Comparison of ENCODE assay signal across 8 cellular contexts in genomic region chr18:47151457-47151856, GRCh38. TPM values are rescaled to one million over a fixed set of nuclear protein-coding genes. Genes with fewer than 3 reads are reported as not detected.
DNase-seq lines count a peak whose midpoint lies in the region; ATAC-seq and TF ChIP-seq lines count a peak whose summit lies in the region.

No MANE protein-coding gene starts in this region.

- H3K27ac Mint-ChIP-seq in activated CD4-positive, alpha-beta T cell treated with anti-CD3 and anti-CD28 coated beads, Interleukin-2, amount 10 ng/mL, durations not matched to agents 7 days and 5 days, result peak overlapping the region; percentile 96
- peak overlapping the region; percentile 84 for H3K27ac Mint-ChIP-seq in stimulated activated memory B cell treated with anti-CD40 and anti-IgM and Interleukin-4, amounts not matched to agents 10 μg/mL and 1 μg/mL and 100 μg/mL, for 72 hours

- H3K4me3 ChIP-seq in RWPE2 (ENCODE audit: severe bottlenecking), result peak overlapping the region; percentile 56
- H3K4me3 ChIP-seq in fibroblast of lung (replicated peaks in 1 of 4; ENCODE audit: control extremely low read depth in 1 of 4, insufficient read depth in 1 of 4, low read depth in 3 of 4, low read length in 4 of 4), result peak overlapping the region in 3 of 4 experiments; percentile 81 to 95 (median 86)

- H3K36me3 ChIP-seq in RWPE2 (ENCODE audit: low read depth) (peaks cover 14% of the 10 kb centered on the region), fibroblast of lung (ENCODE audit: control insufficient read depth, insufficient read depth, low read length) (no peaks in the 10 kb centered on the region)

- H3K9me3 Mint-ChIP-seq in activated CD4-positive, alpha-beta T cell treated with anti-CD3 and anti-CD28 coated beads, Interleukin-2, amount 10 ng/mL, durations not matched to agents 7 days and 5 days, result no peaks in the 10 kb centered on the region
- no peaks in the 10 kb centered on the region for H3K9me3 Mint-ChIP-seq in stimulated activated memory B cell treated with anti-CD40 and anti-IgM and Interleukin-4, amounts not matched to agents 10 μg/mL and 1 μg/mL and 100 μg/mL, for 72 hours

- POLR2A ChIA-PET in activated CD4-positive, alpha-beta T cell treated with anti-CD3 and anti-CD28 coated beads, Interleukin-2, amount 10 ng/mL, durations not matched to agents 7 days and 5 days (lab: Charles Lee), result no interaction called here

- H4K20me1 ChIP-seq in fibroblast of lung (ENCODE audit: control insufficient read depth, extremely low read depth, insufficient read depth, low read length), result no peaks in the 10 kb centered on the region

- H3K9me3 ChIP-seq in RWPE2 (ENCODE audit: severe bottlenecking) (no peaks in the 10 kb centered on the region), fibroblast of lung (ENCODE audit: control insufficient read depth, insufficient read depth, low read depth, low read length) (no peaks in the 10 kb centered on the region)

- no peak for ATAC-seq in RWPE2 (ENCODE audit: low read depth)
- no peak for ATAC-seq in stimulated activated memory B cell treated with anti-CD40 and anti-IgM and Interleukin-4, amounts not matched to agents 10 μg/mL and 1 μg/mL and 100 μg/mL, for 72 hours
- no peak for ATAC-seq in HG03342 (IDR thresholded peaks at IDR 0.05; ENCODE audit: unreplicated experiment)

- H3K36me3 Mint-ChIP-seq in activated CD4-positive, alpha-beta T cell treated with anti-CD3 and anti-CD28 coated beads, Interleukin-2, amount 10 ng/mL, durations not matched to agents 7 days and 5 days (ENCODE audit: low read depth), result peaks cover 21% of the 10 kb centered on the region
- peaks cover 6% of the 10 kb centered on the region for H3K36me3 Mint-ChIP-seq in stimulated activated memory B cell treated with anti-CD40 and anti-IgM and Interleukin-4, amounts not matched to agents 10 μg/mL and 1 μg/mL and 100 μg/mL, for 72 hours

- CTCF ChIA-PET in activated CD4-positive, alpha-beta T cell treated with anti-CD3 and anti-CD28 coated beads, Interleukin-2, amount 10 ng/mL, durations not matched to agents 7 days and 5 days (lab: Charles Lee), result no interaction called here

- peak overlapping the region; percentile 97 for H2AFZ ChIP-seq in fibroblast of lung (ENCODE audit: low read length)

- DNase-seq in activated CD4-positive, alpha-beta T cell treated with anti-CD3 and anti-CD28 coated beads, Interleukin-2, amount 10 ng/mL, durations not matched to agents 7 days and 5 days, result no peak
- no peak for DNase-seq in activated CD4-positive, alpha-beta T cell treated with anti-CD3 and anti-CD28 coated beads, Interleukin-2, amount 50 U/mL, for 4 hours
- no peak for DNase-seq in RWPE2 (ENCODE audit: low spot score)
- no peak for DNase-seq in fibroblast of lung (ENCODE audit: low read depth in 2 of 2)
- DNase-seq in stimulated activated CD8-positive, alpha-beta memory T cell treated with anti-CD3 and anti-CD28 coated beads, Interleukin-4, amount 100 ng/mL, for 48 hours, result no peak
- DNase-seq in SW480 (ENCODE audit: low spot score), result no peak

- H3K27me3 ChIP-seq in RWPE2 (ENCODE audit: insufficient read depth, poor library complexity, severe bottlenecking) (no peaks in the 10 kb centered on the region), fibroblast of lung (ENCODE audit: control insufficient read depth, insufficient read depth, low read length) (no peaks in the 10 kb centered on the region)

- peaks cover 27% of the 10 kb centered on the region for H3K4me1 Mint-ChIP-seq in activated CD4-positive, alpha-beta T cell treated with anti-CD3 and anti-CD28 coated beads, Interleukin-2, amount 10 ng/mL, durations not matched to agents 7 days and 5 days
- H3K4me1 Mint-ChIP-seq in stimulated activated memory B cell treated with anti-CD40 and anti-IgM and Interleukin-4, amounts not matched to agents 10 μg/mL and 1 μg/mL and 100 μg/mL, for 72 hours, result peaks cover 39% of the 10 kb centered on the region

- peaks cover 22% of the 10 kb centered on the region for H3K79me2 ChIP-seq in fibroblast of lung (ENCODE audit: control insufficient read depth, insufficient read depth, low read length)

- peak overlapping the region; percentile 65 for H3K4me2 ChIP-seq in fibroblast of lung (ENCODE audit: extremely low read depth, insufficient read depth, low read length)

- H3K4me1 ChIP-seq in RWPE2 (ENCODE audit: insufficient read depth, poor library complexity, severe bottlenecking), result peaks cover 4% of the 10 kb centered on the region
- H3K4me1 ChIP-seq in fibroblast of lung (ENCODE audit: control insufficient read depth, extremely low read depth, insufficient read depth, low read length), result peaks cover 4% of the 10 kb centered on the region

- no peak for TF ChIP-seq CTCF in RWPE2 (IDR thresholded peaks at IDR 0.05; ENCODE audit: poor library complexity, severe bottlenecking)
- no peak for TF ChIP-seq CTCF in fibroblast of lung (conservative IDR thresholded peaks at IDR 0.05 in 1 of 2, IDR thresholded peaks at IDR 0.05 in 1 of 2; ENCODE audit: low read depth in 1 of 2, low read length in 2 of 2)

- no peak overlapping the region for H3K27ac ChIP-seq in RWPE2 (ENCODE audit: poor library complexity, severe bottlenecking)
- H3K27ac ChIP-seq in fibroblast of lung (ENCODE audit: insufficient read depth, low read length), result peak overlapping the region; percentile 88

- H3K4me3 Mint-ChIP-seq in activated CD4-positive, alpha-beta T cell treated with anti-CD3 and anti-CD28 coated beads, Interleukin-2, amount 10 ng/mL, durations not matched to agents 7 days and 5 days, result peak overlapping the region; percentile 92
- peak overlapping the region; percentile 91 for H3K4me3 Mint-ChIP-seq in stimulated activated memory B cell treated with anti-CD40 and anti-IgM and Interleukin-4, amounts not matched to agents 10 μg/mL and 1 μg/mL and 100 μg/mL, for 72 hours

- H3K9ac ChIP-seq in fibroblast of lung (ENCODE audit: insufficient read depth, low read length), result no peak overlapping the region

- H3K27me3 Mint-ChIP-seq in activated CD4-positive, alpha-beta T cell treated with anti-CD3 and anti-CD28 coated beads, Interleukin-2, amount 10 ng/mL, durations not matched to agents 7 days and 5 days, result no peaks in the 10 kb centered on the region
- no peaks in the 10 kb centered on the region for H3K27me3 Mint-ChIP-seq in stimulated activated memory B cell treated with anti-CD40 and anti-IgM and Interleukin-4, amounts not matched to agents 10 μg/mL and 1 μg/mL and 100 μg/mL, for 72 hours

RNA-seq across cellular contexts. Expression of gene HDHD2, which starts 1.2 kb away (rescaled TPM):
- total RNA-seq in activated CD4-positive, alpha-beta T cell treated with anti-CD3 and anti-CD28 coated beads, Interleukin-2, amount 10 ng/mL, durations not matched to agents 7 days and 5 days, result 10 to 100 TPM; 31.2 to 34.3 TPM
- 15.0 and 15.7 TPM in 2 replicates for total RNA-seq in fibroblast of lung
- polyA plus RNA-seq in fibroblast of lung, result 9.8 and 14.2 TPM in 2 replicates
- polyA plus RNA-seq in fibroblast of lung (2012), result 23.0 and 30.2 TPM in 2 replicates
- polyA minus RNA-seq in fibroblast of lung (ENCODE audit: low replicate concordance), result 1.9 and 13.9 TPM in 2 replicates

RNA-seq across cellular contexts. Expression of gene IER3IP1, which starts 24.7 kb away (rescaled TPM):
- 10 to 100 TPM; 10.5 to 11.7 TPM for total RNA-seq in activated CD4-positive, alpha-beta T cell treated with anti-CD3 and anti-CD28 coated beads, Interleukin-2, amount 10 ng/mL, durations not matched to agents 7 days and 5 days
- 26.2 and 47.9 TPM in 2 replicates for total RNA-seq in fibroblast of lung
- 22.1 and 26.2 TPM in 2 replicates for polyA plus RNA-seq in fibroblast of lung
- polyA plus RNA-seq in fibroblast of lung (2012), result 32.1 and 34.0 TPM in 2 replicates
- polyA minus RNA-seq in fibroblast of lung (ENCODE audit: low replicate concordance), result 0.94 and 5.4 TPM in 2 replicates
